Comparison of ENCODE assay signal across 8 cellular contexts in genomic region chr1:231422798-231423309, GRCh38. TPM values are rescaled to one million over a fixed set of nuclear protein-coding genes. Genes with fewer than 3 reads are reported as not detected.
A peak's percentile ranks its signal among the peaks of the same experiment; 100 is the strongest.
DNase-seq lines count a peak whose midpoint lies in the region; ATAC-seq and TF ChIP-seq lines count a peak whose summit lies in the region.

No MANE protein-coding gene starts in this region.

- TF ChIP-seq CTCF in 22Rv1 (IDR thresholded peaks at IDR 0.05) (peak; percentile 26; the same call in 1 of the 2 replicates), cardiac fibroblast (IDR thresholded peaks at IDR 0.05; ENCODE audit: low read depth, low read length) (no peak)

- H3K4me3 ChIP-seq in HUES64 (ENCODE audit: low read length): peak overlapping the region; percentile 83
- peak overlapping the region; percentile 56 to 87 for H3K4me3 ChIP-seq in cardiac fibroblast (replicated peaks in 1 of 2; ENCODE audit: low read depth in 2 of 2, low read length in 2 of 2)
- H3K4me3 ChIP-seq in muscle layer of colon (ENCODE audit: low read depth in 1 of 2, low read length in 2 of 2): peak overlapping the region; percentile 41 to 68

- H3K36me3 ChIP-seq in HUES64 (ENCODE audit: insufficient read depth, low read length) (no peaks in the 10 kb centered on the region), muscle layer of colon (ENCODE audit: insufficient read depth, low read length) (no peaks in the 10 kb centered on the region)

- H3K9ac ChIP-seq in HUES64 (ENCODE audit: low read depth, low read length) (peak overlapping the region; percentile 85), muscle layer of colon (ENCODE audit: low read length) (peak overlapping the region; percentile 75)

- peaks cover 25% of the 10 kb centered on the region for H3K4me1 ChIP-seq in HUES64 (ENCODE audit: insufficient read depth, low read length)
- H3K4me1 ChIP-seq in muscle layer of colon (ENCODE audit: insufficient read depth, low read length): peaks cover 23% of the 10 kb centered on the region

- WGBS in HUES64: 68% methylated on average over 4 of the region's 8 CpGs

- no peak for DNase-seq in cardiac fibroblast (ENCODE audit: low read depth in 2 of 2)
- no peak for DNase-seq in RKO (ENCODE audit: low spot score)
- no peak for DNase-seq in NCI-H510A (lab: John Stamatoyannopoulos, UW)
- no peak for DNase-seq in NK-92 treated with Interleukin-12 subunit alpha and Interleukin-12 subunit beta, amount 100 ng/mL, for 24 hours (lab: John Stamatoyannopoulos, UW)

- H3K9me3 ChIP-seq in HUES64 (ENCODE audit: insufficient read depth, low read depth, low read length) (no peaks in the 10 kb centered on the region), muscle layer of colon (ENCODE audit: low read length) (no peaks in the 10 kb centered on the region)

- H3K27me3 ChIP-seq in HUES64 (ENCODE audit: insufficient read depth, low read length) (peaks cover 79% of the 10 kb centered on the region), muscle layer of colon (ENCODE audit: control insufficient read depth in 1 of 2, insufficient read depth in 2 of 2, low read length in 2 of 2) (no peaks in the 10 kb centered on the region)

- peak overlapping the region; percentile 96 for H3K27ac ChIP-seq in 22Rv1
- peak overlapping the region; percentile 56 for H3K27ac ChIP-seq in HUES64 (ENCODE audit: low read depth, low read length)
- peak overlapping the region; percentile 80 for H3K27ac ChIP-seq in muscle layer of colon (ENCODE audit: low read depth, low read length)

- no peak for ATAC-seq in HG02678 (IDR thresholded peaks at IDR 0.05; ENCODE audit: unreplicated experiment)

RNA-seq across cellular contexts. Expression of gene EGLN1, which starts 0.8 kb away (rescaled TPM):
- polyA plus RNA-seq in HUES64 (2013, experiment 1 of 2): 6.8 TPM
- 10.8 TPM for polyA plus RNA-seq in HUES64 (2013, experiment 2 of 2)
